In the genomic region with DNA sequence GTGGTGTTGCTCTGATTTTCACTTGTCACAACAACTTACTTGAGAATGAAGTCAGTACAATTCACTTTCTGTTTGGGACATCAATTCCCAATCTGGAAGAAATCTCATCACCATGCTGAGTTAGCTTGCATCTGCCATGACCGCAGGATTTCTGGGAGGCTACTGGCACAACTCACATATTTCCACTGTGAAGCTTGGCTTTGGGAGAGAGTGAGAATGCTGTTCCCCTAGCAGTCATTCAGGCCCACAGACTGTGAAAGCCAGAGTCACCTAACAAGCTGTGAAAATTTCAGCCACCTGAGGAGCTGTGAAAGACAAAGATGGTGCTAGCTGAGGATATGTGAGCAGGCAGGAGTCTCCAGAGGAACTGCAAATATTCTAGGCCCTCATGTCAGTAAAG, we compare ENCODE assay signal across 24 cellular contexts.
"Had no signal": no experiment of that assay in that cellular context is flagged by ENCODE, and none has a peak within 500 bp of the region (broad histone marks: within the 10 kb centered on the region; RNA-seq: fewer than 3 reads in every experiment).

No MANE protein-coding gene starts in this region.

- H3K27me3 ChIP-seq: breast epithelium, gastroesophageal sphincter, hepatocyte, pancreas, right atrium auricular region, spleen had no signal

- H3K4me3 ChIP-seq: breast epithelium, gastroesophageal sphincter, hepatocyte, pancreas, right atrium auricular region, spleen, thoracic aorta had no signal

- H3K4me1 ChIP-seq: breast epithelium, gastroesophageal sphincter, pancreas, right atrium auricular region, spleen had no signal

- H3K36me3 ChIP-seq: breast epithelium, gastroesophageal sphincter, pancreas, right atrium auricular region, spleen, thoracic aorta had no signal

- FAIRE-seq: endometrium, keratinocyte, pancreas, urothelium cell line had no signal

- H3K27ac ChIP-seq: breast epithelium, gastroesophageal sphincter, hepatocyte, pancreas, right atrium auricular region, spleen, thoracic aorta had no signal

- H3K79me2 ChIP-seq: hepatocyte had no signal

- DNase-seq: activated CD4-positive, alpha-beta T cell treated with anti-CD3 and anti-CD28 coated beads for 4 hours; activated CD4-positive, alpha-beta T cell treated with anti-CD3 and anti-CD28 coated beads, Interleukin-2, amount 50 U/mL, for 4 hours; activated CD4-positive, CD25-positive, alpha-beta regulatory T cell; activated naive CD4-positive, alpha-beta T cell; activated T-cell treated with anti-CD3 and anti-CD28 coated beads for 4 hours; activated T-cell treated with anti-CD3 and anti-CD28 coated beads, Interleukin-2, amount 50 U/mL, for 72 hours; effector CD4-positive, alpha-beta T cell; left colon; mammary epithelial cell; naive thymus-derived CD8-positive, alpha-beta T cell; nucleus accumbens; pancreas; spleen; stimulated activated naive CD8-positive, alpha-beta T cell treated with anti-CD3 and anti-CD28 coated beads, Interleukin-15, Interleukin-2, amounts not matched to agents 100 U/mL and 50 U/mL, for 24 hours; T-cell; trophoblast cell had no signal

- H3K4me2 ChIP-seq: hepatocyte had no signal
